1 cellular context compared by ENCODE assay signal in genomic region chr1:1471389-1472045, GRCh38.
A peak's percentile ranks its signal among the peaks of the same experiment; 100 is the strongest.
TF ChIP-seq lines count a peak whose summit lies in the region.

A gene with protein sequence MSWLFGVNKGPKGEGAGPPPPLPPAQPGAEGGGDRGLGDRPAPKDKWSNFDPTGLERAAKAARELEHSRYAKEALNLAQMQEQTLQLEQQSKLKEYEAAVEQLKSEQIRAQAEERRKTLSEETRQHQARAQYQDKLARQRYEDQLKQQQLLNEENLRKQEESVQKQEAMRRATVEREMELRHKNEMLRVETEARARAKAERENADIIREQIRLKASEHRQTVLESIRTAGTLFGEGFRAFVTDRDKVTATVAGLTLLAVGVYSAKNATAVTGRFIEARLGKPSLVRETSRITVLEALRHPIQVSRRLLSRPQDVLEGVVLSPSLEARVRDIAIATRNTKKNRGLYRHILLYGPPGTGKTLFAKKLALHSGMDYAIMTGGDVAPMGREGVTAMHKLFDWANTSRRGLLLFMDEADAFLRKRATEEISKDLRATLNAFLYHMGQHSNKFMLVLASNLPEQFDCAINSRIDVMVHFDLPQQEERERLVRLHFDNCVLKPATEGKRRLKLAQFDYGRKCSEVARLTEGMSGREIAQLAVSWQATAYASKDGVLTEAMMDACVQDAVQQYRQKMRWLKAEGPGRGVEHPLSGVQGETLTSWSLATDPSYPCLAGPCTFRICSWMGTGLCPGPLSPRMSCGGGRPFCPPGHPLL (plus strand): TSS chr1:1471765. CDS start chr1:1471885, 120 bp downstream.

TF ChIP-seq in HepG2, 621 proteins besides CTCF, POLR2A, EP300 and RAD21 (continued from another document and continues in another):
- TF ChIP-seq FOXC1 (CRISPR knock-in tag; IDR thresholded peaks at IDR 0.05; ENCODE audit: borderline replicate concordance) = no peak; the same call in 1 of the 2 replicates
- TF ChIP-seq, protein P1, sequence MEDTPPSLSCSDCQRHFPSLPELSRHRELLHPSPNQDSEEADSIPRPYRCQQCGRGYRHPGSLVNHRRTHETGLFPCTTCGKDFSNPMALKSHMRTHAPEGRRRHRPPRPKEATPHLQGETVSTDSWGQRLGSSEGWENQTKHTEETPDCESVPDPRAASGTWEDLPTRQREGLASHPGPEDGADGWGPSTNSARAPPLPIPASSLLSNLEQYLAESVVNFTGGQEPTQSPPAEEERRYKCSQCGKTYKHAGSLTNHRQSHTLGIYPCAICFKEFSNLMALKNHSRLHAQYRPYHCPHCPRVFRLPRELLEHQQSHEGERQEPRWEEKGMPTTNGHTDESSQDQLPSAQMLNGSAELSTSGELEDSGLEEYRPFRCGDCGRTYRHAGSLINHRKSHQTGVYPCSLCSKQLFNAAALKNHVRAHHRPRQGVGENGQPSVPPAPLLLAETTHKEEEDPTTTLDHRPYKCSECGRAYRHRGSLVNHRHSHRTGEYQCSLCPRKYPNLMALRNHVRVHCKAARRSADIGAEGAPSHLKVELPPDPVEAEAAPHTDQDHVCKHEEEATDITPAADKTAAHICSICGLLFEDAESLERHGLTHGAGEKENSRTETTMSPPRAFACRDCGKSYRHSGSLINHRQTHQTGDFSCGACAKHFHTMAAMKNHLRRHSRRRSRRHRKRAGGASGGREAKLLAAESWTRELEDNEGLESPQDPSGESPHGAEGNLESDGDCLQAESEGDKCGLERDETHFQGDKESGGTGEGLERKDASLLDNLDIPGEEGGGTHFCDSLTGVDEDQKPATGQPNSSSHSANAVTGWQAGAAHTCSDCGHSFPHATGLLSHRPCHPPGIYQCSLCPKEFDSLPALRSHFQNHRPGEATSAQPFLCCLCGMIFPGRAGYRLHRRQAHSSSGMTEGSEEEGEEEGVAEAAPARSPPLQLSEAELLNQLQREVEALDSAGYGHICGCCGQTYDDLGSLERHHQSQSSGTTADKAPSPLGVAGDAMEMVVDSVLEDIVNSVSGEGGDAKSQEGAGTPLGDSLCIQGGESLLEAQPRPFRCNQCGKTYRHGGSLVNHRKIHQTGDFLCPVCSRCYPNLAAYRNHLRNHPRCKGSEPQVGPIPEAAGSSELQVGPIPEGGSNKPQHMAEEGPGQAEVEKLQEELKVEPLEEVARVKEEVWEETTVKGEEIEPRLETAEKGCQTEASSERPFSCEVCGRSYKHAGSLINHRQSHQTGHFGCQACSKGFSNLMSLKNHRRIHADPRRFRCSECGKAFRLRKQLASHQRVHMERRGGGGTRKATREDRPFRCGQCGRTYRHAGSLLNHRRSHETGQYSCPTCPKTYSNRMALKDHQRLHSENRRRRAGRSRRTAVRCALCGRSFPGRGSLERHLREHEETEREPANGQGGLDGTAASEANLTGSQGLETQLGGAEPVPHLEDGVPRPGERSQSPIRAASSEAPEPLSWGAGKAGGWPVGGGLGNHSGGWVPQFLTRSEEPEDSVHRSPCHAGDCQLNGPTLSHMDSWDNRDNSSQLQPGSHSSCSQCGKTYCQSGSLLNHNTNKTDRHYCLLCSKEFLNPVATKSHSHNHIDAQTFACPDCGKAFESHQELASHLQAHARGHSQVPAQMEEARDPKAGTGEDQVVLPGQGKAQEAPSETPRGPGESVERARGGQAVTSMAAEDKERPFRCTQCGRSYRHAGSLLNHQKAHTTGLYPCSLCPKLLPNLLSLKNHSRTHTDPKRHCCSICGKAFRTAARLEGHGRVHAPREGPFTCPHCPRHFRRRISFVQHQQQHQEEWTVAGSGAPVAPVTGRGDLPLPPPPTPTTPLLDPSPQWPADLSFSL (CRISPR knock-in tag; IDR thresholded peaks at IDR 0.05) = no peak
- TF ChIP-seq, protein P2, sequence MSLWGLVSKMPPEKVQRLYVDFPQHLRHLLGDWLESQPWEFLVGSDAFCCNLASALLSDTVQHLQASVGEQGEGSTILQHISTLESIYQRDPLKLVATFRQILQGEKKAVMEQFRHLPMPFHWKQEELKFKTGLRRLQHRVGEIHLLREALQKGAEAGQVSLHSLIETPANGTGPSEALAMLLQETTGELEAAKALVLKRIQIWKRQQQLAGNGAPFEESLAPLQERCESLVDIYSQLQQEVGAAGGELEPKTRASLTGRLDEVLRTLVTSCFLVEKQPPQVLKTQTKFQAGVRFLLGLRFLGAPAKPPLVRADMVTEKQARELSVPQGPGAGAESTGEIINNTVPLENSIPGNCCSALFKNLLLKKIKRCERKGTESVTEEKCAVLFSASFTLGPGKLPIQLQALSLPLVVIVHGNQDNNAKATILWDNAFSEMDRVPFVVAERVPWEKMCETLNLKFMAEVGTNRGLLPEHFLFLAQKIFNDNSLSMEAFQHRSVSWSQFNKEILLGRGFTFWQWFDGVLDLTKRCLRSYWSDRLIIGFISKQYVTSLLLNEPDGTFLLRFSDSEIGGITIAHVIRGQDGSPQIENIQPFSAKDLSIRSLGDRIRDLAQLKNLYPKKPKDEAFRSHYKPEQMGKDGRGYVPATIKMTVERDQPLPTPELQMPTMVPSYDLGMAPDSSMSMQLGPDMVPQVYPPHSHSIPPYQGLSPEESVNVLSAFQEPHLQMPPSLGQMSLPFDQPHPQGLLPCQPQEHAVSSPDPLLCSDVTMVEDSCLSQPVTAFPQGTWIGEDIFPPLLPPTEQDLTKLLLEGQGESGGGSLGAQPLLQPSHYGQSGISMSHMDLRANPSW (CRISPR knock-in tag; IDR thresholded peaks at IDR 0.05; ENCODE audit: borderline replicate concordance) = no peak
- TF ChIP-seq, protein P3, sequence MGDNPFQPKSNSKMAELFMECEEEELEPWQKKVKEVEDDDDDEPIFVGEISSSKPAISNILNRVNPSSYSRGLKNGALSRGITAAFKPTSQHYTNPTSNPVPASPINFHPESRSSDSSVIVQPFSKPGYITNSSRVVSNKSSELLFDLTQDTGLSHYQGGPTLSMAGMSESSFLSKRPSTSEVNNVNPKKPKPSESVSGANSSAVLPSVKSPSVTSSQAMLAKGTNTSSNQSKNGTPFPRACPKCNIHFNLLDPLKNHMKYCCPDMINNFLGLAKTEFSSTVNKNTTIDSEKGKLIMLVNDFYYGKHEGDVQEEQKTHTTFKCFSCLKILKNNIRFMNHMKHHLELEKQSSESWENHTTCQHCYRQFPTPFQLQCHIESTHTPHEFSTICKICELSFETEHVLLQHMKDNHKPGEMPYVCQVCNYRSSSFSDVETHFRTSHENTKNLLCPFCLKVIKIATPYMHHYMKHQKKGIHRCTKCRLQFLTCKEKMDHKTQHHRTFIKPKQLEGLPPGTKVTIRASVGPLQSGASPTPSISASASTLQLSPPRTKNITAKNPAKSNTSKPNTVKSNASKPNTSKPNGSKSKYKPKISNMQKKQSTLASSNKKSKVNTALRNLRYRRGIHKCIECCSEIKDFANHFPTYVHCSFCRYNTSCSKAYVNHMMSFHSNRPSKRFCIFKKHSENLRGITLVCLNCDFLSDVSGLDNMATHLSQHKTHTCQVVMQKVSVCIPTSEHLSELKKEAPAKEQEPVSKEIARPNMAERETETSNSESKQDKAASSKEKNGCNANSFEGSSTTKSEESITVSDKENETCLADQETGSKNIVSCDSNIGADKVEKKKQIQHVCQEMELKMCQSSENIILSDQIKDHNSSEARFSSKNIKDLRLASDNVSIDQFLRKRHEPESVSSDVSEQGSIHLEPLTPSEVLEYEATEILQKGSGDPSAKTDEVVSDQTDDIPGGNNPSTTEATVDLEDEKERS (CRISPR knock-in tag; IDR thresholded peaks at IDR 0.05) = no peak
- no peak for TF ChIP-seq SP140L (CRISPR knock-in tag; IDR thresholded peaks at IDR 0.05; ENCODE audit: borderline replicate concordance)
- TF ChIP-seq ONECUT2 (CRISPR knock-in tag; IDR thresholded peaks at IDR 0.05) = no peak
- peak; percentile 51; the same call in 1 of the 2 replicates for TF ChIP-seq ZNF777 (CRISPR knock-in tag; IDR thresholded peaks at IDR 0.05)
- TF ChIP-seq ZNF549 (CRISPR knock-in tag; IDR thresholded peaks at IDR 0.05) = no peak
- TF ChIP-seq ZNF7 (CRISPR knock-in tag; IDR thresholded peaks at IDR 0.05) = no peak
- no peak for TF ChIP-seq HNF4A (CRISPR knock-in tag; IDR thresholded peaks at IDR 0.05)
- TF ChIP-seq TEAD2 (CRISPR knock-in tag; IDR thresholded peaks at IDR 0.05) = no peak
- TF ChIP-seq DPF2 (CRISPR knock-in tag; IDR thresholded peaks at IDR 0.05; ENCODE audit: borderline replicate concordance, low read depth) = no peak
- TF ChIP-seq SMARCE1 (IDR thresholded peaks at IDR 0.05; ENCODE audit: borderline replicate concordance) = no peak
- TF ChIP-seq ERF (CRISPR knock-in tag; IDR thresholded peaks at IDR 0.05) = peak; percentile 67; the same call in 1 of the 2 replicates
- no peak for TF ChIP-seq KLF6 (CRISPR knock-in tag; IDR thresholded peaks at IDR 0.05)
- TF ChIP-seq, protein P4, sequence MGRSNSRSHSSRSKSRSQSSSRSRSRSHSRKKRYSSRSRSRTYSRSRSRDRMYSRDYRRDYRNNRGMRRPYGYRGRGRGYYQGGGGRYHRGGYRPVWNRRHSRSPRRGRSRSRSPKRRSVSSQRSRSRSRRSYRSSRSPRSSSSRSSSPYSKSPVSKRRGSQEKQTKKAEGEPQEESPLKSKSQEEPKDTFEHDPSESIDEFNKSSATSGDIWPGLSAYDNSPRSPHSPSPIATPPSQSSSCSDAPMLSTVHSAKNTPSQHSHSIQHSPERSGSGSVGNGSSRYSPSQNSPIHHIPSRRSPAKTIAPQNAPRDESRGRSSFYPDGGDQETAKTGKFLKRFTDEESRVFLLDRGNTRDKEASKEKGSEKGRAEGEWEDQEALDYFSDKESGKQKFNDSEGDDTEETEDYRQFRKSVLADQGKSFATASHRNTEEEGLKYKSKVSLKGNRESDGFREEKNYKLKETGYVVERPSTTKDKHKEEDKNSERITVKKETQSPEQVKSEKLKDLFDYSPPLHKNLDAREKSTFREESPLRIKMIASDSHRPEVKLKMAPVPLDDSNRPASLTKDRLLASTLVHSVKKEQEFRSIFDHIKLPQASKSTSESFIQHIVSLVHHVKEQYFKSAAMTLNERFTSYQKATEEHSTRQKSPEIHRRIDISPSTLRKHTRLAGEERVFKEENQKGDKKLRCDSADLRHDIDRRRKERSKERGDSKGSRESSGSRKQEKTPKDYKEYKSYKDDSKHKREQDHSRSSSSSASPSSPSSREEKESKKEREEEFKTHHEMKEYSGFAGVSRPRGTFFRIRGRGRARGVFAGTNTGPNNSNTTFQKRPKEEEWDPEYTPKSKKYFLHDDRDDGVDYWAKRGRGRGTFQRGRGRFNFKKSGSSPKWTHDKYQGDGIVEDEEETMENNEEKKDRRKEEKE (IDR thresholded peaks at IDR 0.05) = no peak
- no peak for TF ChIP-seq FOXM1 (CRISPR knock-in tag; IDR thresholded peaks at IDR 0.05)
- TF ChIP-seq ETV5 (CRISPR knock-in tag; IDR thresholded peaks at IDR 0.05; ENCODE audit: borderline replicate concordance) = peak; percentile 47
- no peak for TF ChIP-seq CEBPB (IDR thresholded peaks at IDR 0.05; ENCODE audit: borderline replicate concordance, low read depth, low read length)
- TF ChIP-seq ARHGAP35 (CRISPR knock-in tag; IDR thresholded peaks at IDR 0.05; ENCODE audit: borderline replicate concordance) = peak; percentile 64; the same call in 1 of the 2 replicates
- peak; percentile 40 for TF ChIP-seq ZBTB38 (CRISPR knock-in tag; IDR thresholded peaks at IDR 0.05)
- TF ChIP-seq RXRB (CRISPR knock-in tag; IDR thresholded peaks at IDR 0.05; ENCODE audit: borderline replicate concordance) = 0 out of 2 replicates have a peak, but pooled peaks have one; percentile 41
- no peak for TF ChIP-seq U2AF1 (optimal IDR thresholded peaks at IDR 0.05; ENCODE audit: low read depth, low read length)
- TF ChIP-seq HNRNPH1 (optimal IDR thresholded peaks at IDR 0.05; ENCODE audit: low read depth, low read length) = no peak
- TF ChIP-seq, protein P5, sequence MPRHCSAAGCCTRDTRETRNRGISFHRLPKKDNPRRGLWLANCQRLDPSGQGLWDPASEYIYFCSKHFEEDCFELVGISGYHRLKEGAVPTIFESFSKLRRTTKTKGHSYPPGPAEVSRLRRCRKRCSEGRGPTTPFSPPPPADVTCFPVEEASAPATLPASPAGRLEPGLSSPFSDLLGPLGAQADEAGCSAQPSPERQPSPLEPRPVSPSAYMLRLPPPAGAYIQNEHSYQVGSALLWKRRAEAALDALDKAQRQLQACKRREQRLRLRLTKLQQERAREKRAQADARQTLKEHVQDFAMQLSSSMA (CRISPR knock-in tag; IDR thresholded peaks at IDR 0.05) = no peak
- TF ChIP-seq CBX5 (CRISPR knock-in tag; IDR thresholded peaks at IDR 0.05; ENCODE audit: borderline replicate concordance) = peak; percentile 59; the same call in 1 of the 2 replicates
- TF ChIP-seq ZNF749 (CRISPR knock-in tag; IDR thresholded peaks at IDR 0.05; ENCODE audit: borderline replicate concordance) = 0 out of 2 replicates have a peak, but pooled peaks have one; percentile 48
- TF ChIP-seq CBFB (CRISPR knock-in tag; IDR thresholded peaks at IDR 0.05) = peak; percentile 69; the same call in 1 of the 2 replicates
- TF ChIP-seq XRCC5 (optimal IDR thresholded peaks at IDR 0.05; ENCODE audit: low read length) = no peak
- no peak for TF ChIP-seq ARNT (IDR thresholded peaks at IDR 0.05)
- TF ChIP-seq, protein P6, sequence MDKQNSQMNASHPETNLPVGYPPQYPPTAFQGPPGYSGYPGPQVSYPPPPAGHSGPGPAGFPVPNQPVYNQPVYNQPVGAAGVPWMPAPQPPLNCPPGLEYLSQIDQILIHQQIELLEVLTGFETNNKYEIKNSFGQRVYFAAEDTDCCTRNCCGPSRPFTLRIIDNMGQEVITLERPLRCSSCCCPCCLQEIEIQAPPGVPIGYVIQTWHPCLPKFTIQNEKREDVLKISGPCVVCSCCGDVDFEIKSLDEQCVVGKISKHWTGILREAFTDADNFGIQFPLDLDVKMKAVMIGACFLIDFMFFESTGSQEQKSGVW (CRISPR knock-in tag; IDR thresholded peaks at IDR 0.05; ENCODE audit: borderline replicate concordance) = no peak
- no peak for TF ChIP-seq ZNF773 (CRISPR knock-in tag; IDR thresholded peaks at IDR 0.05; ENCODE audit: borderline replicate concordance)
- TF ChIP-seq ZFP41 (CRISPR knock-in tag; IDR thresholded peaks at IDR 0.05; ENCODE audit: borderline replicate concordance) = no peak
- no peak for TF ChIP-seq JARID2 (CRISPR knock-in tag; IDR thresholded peaks at IDR 0.05; ENCODE audit: insufficient replicate concordance)
- TF ChIP-seq ZNF572 (CRISPR knock-in tag; IDR thresholded peaks at IDR 0.05) = no peak
- TF ChIP-seq RARA (CRISPR knock-in tag; IDR thresholded peaks at IDR 0.05) = 0 out of 2 replicates have a peak, but pooled peaks have one; percentile 31
- peak; percentile 59; the same call in 1 of the 2 replicates for TF ChIP-seq MXD3 (CRISPR knock-in tag; IDR thresholded peaks at IDR 0.05)
- no peak for TF ChIP-seq MBNL3 (CRISPR knock-in tag; conservative IDR thresholded peaks at IDR 0.05)
- no peak for TF ChIP-seq SRY (CRISPR knock-in tag; IDR thresholded peaks at IDR 0.05)
- TF ChIP-seq EHMT2 (IDR thresholded peaks at IDR 0.05; ENCODE audit: borderline replicate concordance, low read depth, low read length) = no peak
- no peak for TF ChIP-seq NR2F1 (CRISPR knock-in tag; IDR thresholded peaks at IDR 0.05)
- no peak for TF ChIP-seq JUN (CRISPR knock-in tag; IDR thresholded peaks at IDR 0.05)
- no peak for TF ChIP-seq ZNF205 (CRISPR knock-in tag; IDR thresholded peaks at IDR 0.05)
